Comparison of ENCODE assay signal across 1 cellular context in genomic region chr2:207683879-207684627, GRCh38.
TF ChIP-seq lines count a peak whose summit lies in the region.

No MANE protein-coding gene starts in this region.

TF ChIP-seq in HepG2, 621 proteins besides CTCF, POLR2A, EP300 and RAD21 (continued from another document):
- no peak for TF ChIP-seq ZNF512B (CRISPR knock-in tag; IDR thresholded peaks at IDR 0.05; ENCODE audit: borderline replicate concordance)
- TF ChIP-seq TARDBP (CRISPR knock-in tag; IDR thresholded peaks at IDR 0.05): peak; percentile 50; the same call in 1 of the 2 replicates
- TF ChIP-seq, protein P1, sequence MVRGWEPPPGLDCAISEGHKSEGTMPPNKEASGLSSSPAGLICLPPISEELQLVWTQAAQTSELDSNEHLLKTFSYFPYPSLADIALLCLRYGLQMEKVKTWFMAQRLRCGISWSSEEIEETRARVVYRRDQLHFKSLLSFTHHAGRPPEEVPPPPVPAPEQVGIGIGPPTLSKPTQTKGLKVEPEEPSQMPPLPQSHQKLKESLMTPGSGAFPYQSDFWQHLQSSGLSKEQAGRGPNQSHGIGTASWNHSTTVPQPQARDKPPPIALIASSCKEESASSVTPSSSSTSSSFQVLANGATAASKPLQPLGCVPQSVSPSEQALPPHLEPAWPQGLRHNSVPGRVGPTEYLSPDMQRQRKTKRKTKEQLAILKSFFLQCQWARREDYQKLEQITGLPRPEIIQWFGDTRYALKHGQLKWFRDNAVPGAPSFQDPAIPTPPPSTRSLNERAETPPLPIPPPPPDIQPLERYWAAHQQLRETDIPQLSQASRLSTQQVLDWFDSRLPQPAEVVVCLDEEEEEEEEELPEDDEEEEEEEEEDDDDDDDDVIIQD (CRISPR knock-in tag; IDR thresholded peaks at IDR 0.05; ENCODE audit: low read depth): 0 out of 2 replicates have a peak, but pooled peaks have one; percentile 28
- TF ChIP-seq FOSL2 (CRISPR knock-in tag; IDR thresholded peaks at IDR 0.05): peak; percentile 93
- no peak for TF ChIP-seq SOX13 (IDR thresholded peaks at IDR 0.05)
- peak in 1 of 2 experiments; percentile 34; a peak in 1 of 4 replicates for TF ChIP-seq SOX13 (CRISPR knock-in tag; conservative IDR thresholded peaks at IDR 0.05 in 1 of 2, IDR thresholded peaks at IDR 0.05 in 1 of 2)
- peak; percentile 46; the same call in 1 of the 2 replicates for TF ChIP-seq MAFF (IDR thresholded peaks at IDR 0.05; ENCODE audit: low read depth, low read length)
